Comparison of ENCODE assay signal across 8 cellular contexts in the genomic region with DNA sequence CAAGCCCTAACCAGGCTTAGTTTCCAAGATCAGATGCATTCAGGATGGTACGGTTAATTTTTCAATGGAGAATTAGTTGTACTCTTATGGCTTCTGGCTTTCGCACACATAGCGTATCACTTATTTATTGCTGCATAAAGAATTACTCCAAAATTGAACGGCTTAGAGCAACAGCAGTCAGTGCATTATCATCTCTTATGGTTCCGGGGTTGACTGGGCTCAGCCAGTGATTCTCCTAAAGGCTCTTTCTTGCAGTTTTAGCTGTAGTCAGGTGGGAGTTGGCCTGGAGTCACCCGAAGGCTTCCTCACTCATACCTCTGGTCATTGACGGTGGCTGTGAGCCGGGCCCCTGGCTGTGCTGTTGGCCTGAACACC. TPM values are rescaled to one million over a fixed set of nuclear protein-coding genes. Genes with fewer than 3 reads are reported as not detected.
A peak's percentile ranks its signal among the peaks of the same experiment; 100 is the strongest.
DNase-seq lines count a peak whose midpoint lies in the region; TF ChIP-seq lines count a peak whose summit lies in the region.

No MANE protein-coding gene starts in this region.

- TF ChIP-seq CTCF in AG10803 (conservative IDR thresholded peaks at IDR 0.05; ENCODE audit: low read length) (no peak), cardiac fibroblast (IDR thresholded peaks at IDR 0.05; ENCODE audit: low read depth, low read length) (no peak), vagina (IDR thresholded peaks at IDR 0.05) (no peak)

- H3K79me1 ChIP-seq in mesendoderm (ENCODE audit: low read length) = peaks cover 21% of the 10 kb centered on the region

- H2AK5ac ChIP-seq in mesendoderm (ENCODE audit: low read length) = no peak overlapping the region

- no peak for DNase-seq in AG10803 (ENCODE audit: low read depth)
- DNase-seq in cardiac fibroblast (ENCODE audit: low read depth in 2 of 2) = no peak
- no peak for DNase-seq in mesendoderm
- no peak for DNase-seq in vagina (ENCODE audit: extremely low spot score in 2 of 2)
- no peak for DNase-seq in T1000 (lab: John Stamatoyannopoulos, UW)
- DNase-seq in NOMO-1 (lab: John Stamatoyannopoulos, UW; ENCODE audit: unreplicated experiment in 2 of 2) = no peak
- no peak for DNase-seq in NCI-H187 (lab: John Stamatoyannopoulos, UW)

- peak overlapping the region; percentile 62 for H3K18ac ChIP-seq in mesendoderm (ENCODE audit: low read length)

- H3K27ac ChIP-seq in HUES64 (ENCODE audit: low read depth, low read length) (peak overlapping the region; percentile 70; the same call in 1 of the 2 replicates), mesendoderm (ENCODE audit: low read depth, low read length) (no peak overlapping the region), vagina (peak overlapping the region; percentile 78)

- WGBS in HUES64 = 65% methylated on average over 8 of the region's 8 CpGs
- no CpG with 5 or more reads among the region's 8 CpGs for WGBS in mesendoderm (ENCODE audit: extremely low coverage, insufficient coverage, low lambda C conversion rate)

- peak overlapping the region; percentile 96 for H3K4me3 ChIP-seq in AG10803 (ENCODE audit: low read length)
- H3K4me3 ChIP-seq in HUES64 (ENCODE audit: low read length) = peak overlapping the region; percentile 95
- H3K4me3 ChIP-seq in cardiac fibroblast (replicated peaks in 1 of 2; ENCODE audit: low read depth in 2 of 2, low read length in 2 of 2) = peak overlapping the region; percentile 71 to 76
- H3K4me3 ChIP-seq in mesendoderm (ENCODE audit: low read length) = no peak overlapping the region
- H3K4me3 ChIP-seq in vagina = peak overlapping the region; percentile 88 to 93

- H2BK5ac ChIP-seq in mesendoderm (ENCODE audit: low read length) = no peak overlapping the region

- peak overlapping the region; percentile 48 for H3K23ac ChIP-seq in mesendoderm (ENCODE audit: low read length)

- no peak overlapping the region for H4K8ac ChIP-seq in mesendoderm (ENCODE audit: low read depth, low read length)

- H3K4me2 ChIP-seq in mesendoderm (ENCODE audit: low read length) = peak overlapping the region; percentile 73

- H3K9ac ChIP-seq in HUES64 (ENCODE audit: low read depth, low read length) (peak overlapping the region; percentile 88), mesendoderm (ENCODE audit: low read length) (peak overlapping the region; percentile 99)

- peak overlapping the region; percentile 98 for H3K56ac ChIP-seq in mesendoderm (ENCODE audit: low read length)

- H3K4ac ChIP-seq in mesendoderm (ENCODE audit: low read depth, low read length) = peak overlapping the region; percentile 89

- no peak for TF ChIP-seq POLR2A in vagina (IDR thresholded peaks at IDR 0.05)

- H4K5ac ChIP-seq in mesendoderm (ENCODE audit: low read length) = peak overlapping the region; percentile 33

- H3K4me1 ChIP-seq in HUES64 (ENCODE audit: insufficient read depth, low read length) = peaks cover 17% of the 10 kb centered on the region
- H3K4me1 ChIP-seq in mesendoderm (ENCODE audit: control insufficient read depth, low read depth, low read length) = peaks cover 7% of the 10 kb centered on the region
- peaks cover 31% of the 10 kb centered on the region for H3K4me1 ChIP-seq in vagina

- H3K36me3 ChIP-seq in HUES64 (ENCODE audit: insufficient read depth, low read length) (peaks cover 16% of the 10 kb centered on the region), mesendoderm (ENCODE audit: control insufficient read depth, insufficient read depth, low read length) (no peaks in the 10 kb centered on the region), vagina (peaks cover 0 to 5% of the 10 kb centered on the region in 2 donors)

- peaks cover 20% of the 10 kb centered on the region for H3K79me2 ChIP-seq in mesendoderm (ENCODE audit: control insufficient read depth, insufficient read depth, low read length)

- H3K9me3 ChIP-seq in HUES64 (ENCODE audit: insufficient read depth, low read depth, low read length) = no peaks in the 10 kb centered on the region
- H3K9me3 ChIP-seq in vagina = no peaks in the 10 kb centered on the region

- H2BK15ac ChIP-seq in mesendoderm (replicated peaks; ENCODE audit: low read depth) = no peak overlapping the region

- intact Hi-C loops in vagina (cut with DNase I) = no loop called here

- H2BK120ac ChIP-seq in mesendoderm (ENCODE audit: low read depth, low read length) = no peak overlapping the region

- H3K27me3 ChIP-seq in HUES64 (ENCODE audit: insufficient read depth, low read length) (no peaks in the 10 kb centered on the region), mesendoderm (ENCODE audit: insufficient read depth, low read length, poor library complexity) (no peaks in the 10 kb centered on the region), vagina (no peaks in the 10 kb centered on the region)

RNA-seq across cellular contexts. Expression of a gene that starts 0.6 kb away (rescaled TPM):
- polyA plus RNA-seq in HUES64 (2013, experiment 1 of 2) = 69.1 TPM
- polyA plus RNA-seq in HUES64 (2013, experiment 2 of 2) = 80.8 TPM
- polyA plus RNA-seq in mesendoderm (2013, experiment 1 of 2) = 65.0 TPM
- 67.1 TPM for polyA plus RNA-seq in mesendoderm (2013, experiment 2 of 2)
- total RNA-seq in vagina = 134 TPM

RNA-seq across cellular contexts. Expression of a gene that starts 43.3 kb away (rescaled TPM):
- polyA plus RNA-seq in HUES64 (2013, experiment 1 of 2) = 8.0 TPM
- polyA plus RNA-seq in HUES64 (2013, experiment 2 of 2) = 11.5 TPM
- polyA plus RNA-seq in mesendoderm (2013, experiment 1 of 2) = 3.9 TPM
- polyA plus RNA-seq in mesendoderm (2013, experiment 2 of 2) = 3.9 TPM
- 17.9 TPM for total RNA-seq in vagina
